8 cellular contexts compared by ENCODE assay signal in the genomic region with DNA sequence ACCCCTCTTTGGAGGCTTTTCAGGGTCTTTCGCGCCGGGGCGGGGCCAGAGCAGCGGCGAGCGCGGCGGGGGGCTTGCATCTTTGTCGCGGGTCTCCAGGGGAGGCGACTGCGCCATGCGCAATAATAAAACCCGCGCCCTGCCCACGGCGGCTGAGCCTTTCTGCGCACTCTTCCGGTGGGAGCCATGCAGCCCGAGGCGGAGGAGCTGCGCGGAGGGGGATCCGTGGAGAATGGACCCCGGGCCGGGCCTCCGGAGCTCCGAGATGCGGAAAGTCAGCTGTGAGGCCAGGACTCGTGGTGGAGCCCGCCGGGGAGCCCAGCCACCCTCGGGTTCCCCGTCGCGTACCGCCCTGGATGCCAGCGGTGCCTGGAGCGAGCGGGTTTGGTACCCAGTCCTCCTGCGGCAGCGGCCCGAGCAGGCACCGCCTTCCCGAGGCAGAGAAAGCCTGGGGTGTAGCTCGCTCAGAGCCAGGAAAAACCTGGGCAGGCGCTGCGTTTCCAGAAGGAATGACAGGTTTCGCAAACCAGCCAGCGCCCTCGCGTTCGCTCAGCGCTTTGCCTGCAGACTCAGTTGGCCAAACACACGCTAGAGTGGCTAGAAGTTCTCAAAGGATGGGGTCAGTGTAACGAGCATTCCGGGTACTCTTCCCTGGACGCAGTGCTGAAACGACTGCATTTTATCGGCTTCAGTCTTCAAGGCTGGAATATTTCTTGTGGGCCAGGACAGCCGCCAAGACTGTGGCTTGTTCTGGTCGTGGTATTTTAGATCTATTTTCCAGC. TPM values are rescaled to one million over a fixed set of nuclear protein-coding genes. Genes with fewer than 3 reads are reported as not detected.
DNase-seq lines count a peak whose midpoint lies in the region; ATAC-seq and TF ChIP-seq lines count a peak whose summit lies in the region.

No MANE protein-coding gene starts in this region.

- peak overlapping the region; percentile 43 for H3K4me3 Mint-ChIP-seq in activated CD4-positive, alpha-beta T cell treated with anti-CD3 and anti-CD28 coated beads, Interleukin-2, amount 10 ng/mL, durations not matched to agents 7 days and 5 days
- H3K4me3 Mint-ChIP-seq in chondrocyte (ENCODE audit: unreplicated experiment), result peak overlapping the region; percentile 86

- peaks cover 42% of the 10 kb centered on the region for H3K79me2 ChIP-seq in PC-9 (ENCODE audit: low read depth)

- peak overlapping the region; percentile 97 for H3K4me3 ChIP-seq in PC-9

- H3K27me3 ChIP-seq in PC-9 (ENCODE audit: insufficient read depth, low read depth), result no peaks in the 10 kb centered on the region

- H2AFZ ChIP-seq in PC-9, result peak overlapping the region; percentile 86

- H3K9me3 Mint-ChIP-seq in activated CD4-positive, alpha-beta T cell treated with anti-CD3 and anti-CD28 coated beads, Interleukin-2, amount 10 ng/mL, durations not matched to agents 7 days and 5 days, result no peaks in the 10 kb centered on the region
- H3K9me3 Mint-ChIP-seq in chondrocyte (ENCODE audit: low read depth), result no peaks in the 10 kb centered on the region

- TF ChIP-seq CTCF in PC-9 (conservative IDR thresholded peaks at IDR 0.05) (no peak), chondrocyte (IDR thresholded peaks at IDR 0.05) (peak; percentile 20)

- 0 out of 2 replicates have a peak, but pooled peaks cover 5% of the 10 kb centered on the region for H4K20me1 ChIP-seq in PC-9 (ENCODE audit: insufficient read depth)

- peaks cover 11% of the 10 kb centered on the region; the same call in 1 of the 2 replicates for H3F3A ChIP-seq in PC-9 (ENCODE audit: insufficient read depth, low read depth)

- intact Hi-C loops in PC-9 (cut with micrococcal nuclease; ENCODE audit: unreplicated experiment), result loop anchor here (10.0 kb wide), 1 partner anchor 84 kb away; no protein-coding TSS in a partner anchor

- H3K27ac ChIP-seq in PC-9, result peak overlapping the region; percentile 0; the same call in 1 of the 2 replicates

- no peaks in the 10 kb centered on the region for H3K36me3 ChIP-seq in PC-9 (ENCODE audit: low read depth)

- CTCF ChIA-PET in activated CD4-positive, alpha-beta T cell treated with anti-CD3 and anti-CD28 coated beads, Interleukin-2, amount 10 ng/mL, durations not matched to agents 7 days and 5 days (lab: Charles Lee), result interaction anchor here (0.5 to 0.6 kb wide), 2 partner anchors 765 to 1645 kb away, joined by 3 read pairs; no protein-coding TSS in a partner anchor
- CTCF ChIA-PET in PC-9 (lab: Charles Lee), result interaction anchor here (0.7 kb wide), 1 partner anchor 149 kb away, joined by 6 read pairs; no protein-coding TSS in a partner anchor

- H3K4me2 ChIP-seq in PC-9, result peak overlapping the region; percentile 81

- H3K9me3 ChIP-seq in PC-9 (ENCODE audit: insufficient read depth, low read depth), result no peaks in the 10 kb centered on the region

- H3K36me3 Mint-ChIP-seq in activated CD4-positive, alpha-beta T cell treated with anti-CD3 and anti-CD28 coated beads, Interleukin-2, amount 10 ng/mL, durations not matched to agents 7 days and 5 days (ENCODE audit: low read depth), result no peaks in the 10 kb centered on the region
- H3K36me3 Mint-ChIP-seq in chondrocyte (ENCODE audit: low read depth), result no peaks in the 10 kb centered on the region

- POLR2A ChIA-PET in activated CD4-positive, alpha-beta T cell treated with anti-CD3 and anti-CD28 coated beads, Interleukin-2, amount 10 ng/mL, durations not matched to agents 7 days and 5 days (lab: Charles Lee), result no interaction called here
- POLR2A ChIA-PET in PC-9 (lab: Charles Lee; ENCODE audit: unreplicated experiment), result no interaction called here

- no peaks in the 10 kb centered on the region for H3K9me2 ChIP-seq in PC-9 (ENCODE audit: insufficient read depth)

- no peak for ATAC-seq in GM21390 (IDR thresholded peaks at IDR 0.05; ENCODE audit: unreplicated experiment)

- H3K4me1 Mint-ChIP-seq in activated CD4-positive, alpha-beta T cell treated with anti-CD3 and anti-CD28 coated beads, Interleukin-2, amount 10 ng/mL, durations not matched to agents 7 days and 5 days, result peaks cover 14% of the 10 kb centered on the region
- peaks cover 40% of the 10 kb centered on the region for H3K4me1 Mint-ChIP-seq in chondrocyte (ENCODE audit: low read depth)

- H3K4me1 ChIP-seq in PC-9 (replicated peaks; ENCODE audit: insufficient read depth), result peaks cover 22% of the 10 kb centered on the region

- H3K27me3 Mint-ChIP-seq in activated CD4-positive, alpha-beta T cell treated with anti-CD3 and anti-CD28 coated beads, Interleukin-2, amount 10 ng/mL, durations not matched to agents 7 days and 5 days, result peaks cover 69% of the 10 kb centered on the region
- no peaks in the 10 kb centered on the region for H3K27me3 Mint-ChIP-seq in chondrocyte (ENCODE audit: low read depth)

- BruUV-seq in PC-9 (replicated peaks; lab: Mats Ljungman, UMichigan), result TSS peak; percentile 36

- peak; percentile 7 for DNase-seq in activated CD4-positive, alpha-beta T cell treated with anti-CD3 and anti-CD28 coated beads, Interleukin-2, amount 10 ng/mL, durations not matched to agents 7 days and 5 days
- no peak for DNase-seq in activated CD4-positive, alpha-beta T cell treated with anti-CD3 and anti-CD28 coated beads, Interleukin-2, amount 50 U/mL, for 1 hour
- peak; percentile 31 to 48 for DNase-seq in PC-9
- peak; percentile 93 for DNase-seq in chondrocyte (ENCODE audit: low spot score)
- DNase-seq in kidney tubule cell (ENCODE audit: low spot score), result peak; percentile 67
- DNase-seq in stimulated activated CD8-positive, alpha-beta memory T cell treated with anti-CD3 and anti-CD28 coated beads, Interleukin-4, amount 100 ng/mL, for 48 hours, result peak; percentile 43
- DNase-seq in OCI-M2 (lab: John Stamatoyannopoulos, UW; ENCODE audit: unreplicated experiment), result no peak

- H3K27ac Mint-ChIP-seq in activated CD4-positive, alpha-beta T cell treated with anti-CD3 and anti-CD28 coated beads, Interleukin-2, amount 10 ng/mL, durations not matched to agents 7 days and 5 days, result no peak overlapping the region
- H3K27ac Mint-ChIP-seq in chondrocyte (ENCODE audit: unreplicated experiment), result peak overlapping the region; percentile 23

RNA-seq across cellular contexts. Expression of a gene that starts 1.3 kb away (rescaled TPM):
- total RNA-seq in activated CD4-positive, alpha-beta T cell treated with anti-CD3 and anti-CD28 coated beads, Interleukin-2, amount 10 ng/mL, durations not matched to agents 7 days and 5 days, result under 1 TPM; 0.52 to 0.60 TPM
- total RNA-seq in PC-9 (2021) (9.2 and 12.6 TPM in 2 replicates), chondrocyte (75.5 to 184 TPM (median 176 TPM) in 3 replicates)

Comparison
In these comparisons a context has a peak if more than half of its experiments do, and no peak if none do; other contexts are left out.
1. DNase-seq: peak in activated CD4-positive, alpha-beta T cell treated with anti-CD3 and anti-CD28 coated beads, Interleukin-2, amount 10 ng/mL, durations not matched to agents 7 days and 5 days (single experiment), PC-9 (2 of 2), chondrocyte (single experiment), kidney tubule cell (single experiment) and stimulated activated CD8-positive, alpha-beta memory T cell treated with anti-CD3 and anti-CD28 coated beads, Interleukin-4, amount 100 ng/mL, for 48 hours (single experiment); none in activated CD4-positive, alpha-beta T cell treated with anti-CD3 and anti-CD28 coated beads, Interleukin-2, amount 50 U/mL, for 1 hour (single experiment) and OCI-M2 (single experiment).